8 cellular contexts compared by ENCODE assay signal in the genomic region with DNA sequence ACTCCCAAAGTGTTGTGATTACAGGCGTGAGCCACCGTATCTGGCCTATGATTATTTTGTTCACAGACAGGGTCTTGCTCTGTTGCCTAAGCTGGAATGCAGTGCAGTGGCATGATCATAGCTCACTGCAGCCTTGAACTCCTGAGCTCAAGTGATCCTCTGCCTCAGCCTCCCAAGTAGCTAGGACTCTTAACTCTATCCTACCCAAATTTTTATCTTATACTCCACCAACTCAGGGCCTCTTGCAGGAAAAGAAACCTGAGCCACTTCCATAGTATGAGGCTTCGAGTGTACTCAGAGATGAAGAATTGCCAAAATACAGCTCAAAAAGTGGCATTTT.
A peak's percentile ranks its signal among the peaks of the same experiment; 100 is the strongest.
DNase-seq lines count a peak whose midpoint lies in the region; ATAC-seq and TF ChIP-seq lines count a peak whose summit lies in the region.

No MANE protein-coding gene starts in this region.

- CTCF ChIA-PET in GM10248 (lab: Yijun Ruan, JAX), result interaction anchor here (1.0 to 5.4 kb wide), 3 partner anchors 25 to 273 kb away, joined by 3 to 41 read pairs (median 4); no protein-coding TSS in a partner anchor
- CTCF ChIA-PET in HEK293T (lab: Yijun Ruan, JAX), result interaction anchor here (0.6 to 0.7 kb wide), 2 partner anchors 23 to 203 kb away, joined by 3 read pairs; no protein-coding TSS in a partner anchor

- H4K20me1 ChIP-seq in BLaER1, result no peaks in the 10 kb centered on the region
- no peaks in the 10 kb centered on the region for H4K20me1 ChIP-seq in Loucy (ENCODE audit: insufficient read depth, low read length, poor library complexity, severe bottlenecking)

- peak overlapping the region; percentile 81 for H3K4me3 ChIP-seq in BLaER1
- peak overlapping the region; percentile 79 for H3K4me3 ChIP-seq in Loucy (ENCODE audit: low read length, poor library complexity, severe bottlenecking)

- POLR2A ChIA-PET in GM10248 (lab: Yijun Ruan, JAX), result no interaction called here
- POLR2A ChIA-PET in HEK293T (lab: Yijun Ruan, JAX), result interaction anchor here (0.6 kb wide), 1 partner anchor 14 kb away, joined by 3 read pairs; no protein-coding TSS in a partner anchor

- H3K9ac ChIP-seq in BLaER1 (peak overlapping the region; percentile 78), Loucy (ENCODE audit: low read depth, low read length, poor library complexity, severe bottlenecking) (peak overlapping the region; percentile 83)

- no peaks in the 10 kb centered on the region for H3K9me2 ChIP-seq in Loucy (replicated peaks; ENCODE audit: low read depth, low read length)

- H3F3A ChIP-seq in Loucy (ENCODE audit: low read depth), result no peaks in the 10 kb centered on the region

- peaks cover 74% of the 10 kb centered on the region for H3K36me3 Mint-ChIP-seq in dendritic cell treated with granulocyte-macrophage colony-stimulating factor and Interleukin-4, amounts not matched to agents 40 ng/mL and 50 ng/mL, for 4 days (ENCODE audit: low read depth)
- H3K36me3 Mint-ChIP-seq in nephron (ENCODE audit: low read depth), result peaks cover 25% of the 10 kb centered on the region

- intact Hi-C loops in dendritic cell treated with granulocyte-macrophage colony-stimulating factor and Interleukin-4, amounts not matched to agents 40 ng/mL and 50 ng/mL, for 4 days (cut with micrococcal nuclease), result no loop called here

- H3K4me2 ChIP-seq in BLaER1, result peak overlapping the region; percentile 98
- peak overlapping the region; percentile 77 for H3K4me2 ChIP-seq in Loucy (ENCODE audit: low read depth, low read length, poor library complexity, severe bottlenecking)

- H3K4me3 Mint-ChIP-seq in dendritic cell treated with granulocyte-macrophage colony-stimulating factor and Interleukin-4, amounts not matched to agents 40 ng/mL and 50 ng/mL, for 4 days, result peak overlapping the region; percentile 89
- peak overlapping the region; percentile 92 to 99 (median 95) for H3K4me3 Mint-ChIP-seq in nephron

- peak overlapping the region; percentile 81 for H3K27ac ChIP-seq in BLaER1

- H3K9me3 ChIP-seq in BLaER1, result no peaks in the 10 kb centered on the region
- no peaks in the 10 kb centered on the region for H3K9me3 ChIP-seq in Loucy (ENCODE audit: insufficient read depth, low read depth, low read length)

- peaks cover 40% of the 10 kb centered on the region for H3K4me1 Mint-ChIP-seq in dendritic cell treated with granulocyte-macrophage colony-stimulating factor and Interleukin-4, amounts not matched to agents 40 ng/mL and 50 ng/mL, for 4 days (ENCODE audit: low read depth)
- peaks cover 25% of the 10 kb centered on the region for H3K4me1 Mint-ChIP-seq in nephron

- no peak for TF ChIP-seq CTCF in Loucy (conservative IDR thresholded peaks at IDR 0.05; ENCODE audit: low read length)
- TF ChIP-seq CTCF in nephron (IDR thresholded peaks at IDR 0.05; ENCODE audit: unreplicated experiment in 3 of 3), result no peak
- TF ChIP-seq CTCF in GM10248 (IDR thresholded peaks at IDR 0.05; ENCODE audit: control extremely low read depth, extremely low read depth, low read depth, missing control alignments), result no peak

- no peak for ATAC-seq in HG03108 (IDR thresholded peaks at IDR 0.05; ENCODE audit: unreplicated experiment)

- H3K4me1 ChIP-seq in BLaER1, result peaks cover 24% of the 10 kb centered on the region
- H3K4me1 ChIP-seq in Loucy (ENCODE audit: insufficient read depth, low read length, poor library complexity, severe bottlenecking), result peaks cover 42% of the 10 kb centered on the region

- H2AFZ ChIP-seq in Loucy (ENCODE audit: low read length), result 0 out of 2 replicates have a peak overlapping the region, but pooled peaks have one; percentile 68

- no peaks in the 10 kb centered on the region for H3K27me3 Mint-ChIP-seq in dendritic cell treated with granulocyte-macrophage colony-stimulating factor and Interleukin-4, amounts not matched to agents 40 ng/mL and 50 ng/mL, for 4 days
- H3K27me3 Mint-ChIP-seq in nephron (ENCODE audit: low read depth), result no peaks in the 10 kb centered on the region

- peaks cover 50% of the 10 kb centered on the region for H3K79me2 ChIP-seq in Loucy (ENCODE audit: insufficient read depth, low read length)

- H3K27me3 ChIP-seq in BLaER1 (no peaks in the 10 kb centered on the region), Loucy (ENCODE audit: insufficient read depth, low read length, poor library complexity, severe bottlenecking) (no peaks in the 10 kb centered on the region)

- peak overlapping the region; percentile 89 for H3K27ac Mint-ChIP-seq in dendritic cell treated with granulocyte-macrophage colony-stimulating factor and Interleukin-4, amounts not matched to agents 40 ng/mL and 50 ng/mL, for 4 days
- peak overlapping the region; percentile 74 to 95 (median 90) for H3K27ac Mint-ChIP-seq in nephron

- H3K36me3 ChIP-seq in BLaER1 (peaks cover 59% of the 10 kb centered on the region), Loucy (ENCODE audit: insufficient read depth, low read length) (peaks cover 16% of the 10 kb centered on the region; the same call in 1 of the 2 replicates)

- H3K9me3 Mint-ChIP-seq in dendritic cell treated with granulocyte-macrophage colony-stimulating factor and Interleukin-4, amounts not matched to agents 40 ng/mL and 50 ng/mL, for 4 days, result no peaks in the 10 kb centered on the region
- H3K9me3 Mint-ChIP-seq in nephron, result no peaks in the 10 kb centered on the region

- DNase-seq in HK-2 (ENCODE audit: unreplicated experiment), result no peak
- DNase-seq in GM10248 (ENCODE audit: extremely low spot score), result no peak
- no peak for DNase-seq in HEK293T (ENCODE audit: extremely low spot score)

TF ChIP-seq in HEK293T, 16 proteins besides CTCF, POLR2A, EP300 and RAD21:
- TF ChIP-seq NFRKB (IDR thresholded peaks at IDR 0.05) (no peak), LEF1 (IDR thresholded peaks at IDR 0.05; ENCODE audit: borderline replicate concordance) (no peak), FOXK2 (IDR thresholded peaks at IDR 0.05) (no peak), HDGF (IDR thresholded peaks at IDR 0.05; ENCODE audit: borderline replicate concordance) (no peak), SUZ12 (IDR thresholded peaks at IDR 0.05) (no peak), FOXM1 (IDR thresholded peaks at IDR 0.05; ENCODE audit: borderline replicate concordance) (no peak), L3MBTL2 (conservative IDR thresholded peaks at IDR 0.05) (no peak)
- TF ChIP-seq, protein P1, sequence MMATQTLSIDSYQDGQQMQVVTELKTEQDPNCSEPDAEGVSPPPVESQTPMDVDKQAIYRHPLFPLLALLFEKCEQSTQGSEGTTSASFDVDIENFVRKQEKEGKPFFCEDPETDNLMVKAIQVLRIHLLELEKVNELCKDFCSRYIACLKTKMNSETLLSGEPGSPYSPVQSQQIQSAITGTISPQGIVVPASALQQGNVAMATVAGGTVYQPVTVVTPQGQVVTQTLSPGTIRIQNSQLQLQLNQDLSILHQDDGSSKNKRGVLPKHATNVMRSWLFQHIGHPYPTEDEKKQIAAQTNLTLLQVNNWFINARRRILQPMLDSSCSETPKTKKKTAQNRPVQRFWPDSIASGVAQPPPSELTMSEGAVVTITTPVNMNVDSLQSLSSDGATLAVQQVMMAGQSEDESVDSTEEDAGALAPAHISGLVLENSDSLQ (IDR thresholded peaks at IDR 0.05), result no peak
TF ChIP-seq in HEK293T: peak in this region for 0.
